ENCODE assay signal across 28 cellular contexts in genomic region chr9:24045150-24045549, GRCh38.
"Had no signal": no experiment of that assay in that cellular context is flagged by ENCODE, and none has a peak within 500 bp of the region (broad histone marks: within the 10 kb centered on the region; RNA-seq: fewer than 3 reads in every experiment).

No MANE protein-coding gene starts in this region.

- H3K27ac ChIP-seq: ascending aorta, cardiac muscle cell, PC-9, SJCRH30, SK-N-MC, WERI-Rb-1 had no signal

- H3K27ac Mint-ChIP-seq: activated CD4-positive, alpha-beta T cell treated with anti-CD3 and anti-CD28 coated beads, Interleukin-2, amount 10 ng/mL, durations not matched to agents 24 days and 14 days; activated CD8-positive, alpha-beta T cell treated with anti-CD3 and anti-CD28 coated beads for 36 hours; activated naive CD4-positive, alpha-beta T cell treated with anti-CD3 and anti-CD28 coated beads, Interleukin-2, amount 50 U/mL, for 24 hours; activated naive CD8-positive, alpha-beta T cell treated with anti-CD3 and anti-CD28 coated beads, Interleukin-2, amount 10 ng/mL, durations not matched to agents 7 days and 5 days; activated T-cell treated with anti-CD3 and anti-CD28 coated beads, Interleukin-2, amount 50 U/mL, for 24 hours; activated T-helper 2 cell treated with anti-CD3 and anti-CD28 coated beads, Interferon-gamma antibody, Interleukin-2, Interleukin-4, amounts not matched to agents 10 μg/mL and 5 μg/mL and 100 μg/mL, durations not matched to agents 14 hours and 24 hours and 36 hours had no signal

- H3K4me3 Mint-ChIP-seq: activated CD4-positive, alpha-beta T cell treated with anti-CD3 and anti-CD28 coated beads, Interleukin-2, amount 10 ng/mL, durations not matched to agents 24 days and 14 days; activated CD8-positive, alpha-beta T cell treated with anti-CD3 and anti-CD28 coated beads for 36 hours; activated naive CD4-positive, alpha-beta T cell treated with anti-CD3 and anti-CD28 coated beads, Interleukin-2, amount 50 U/mL, for 24 hours; activated naive CD8-positive, alpha-beta T cell treated with anti-CD3 and anti-CD28 coated beads, Interleukin-2, amount 10 ng/mL, durations not matched to agents 7 days and 5 days; activated T-cell treated with anti-CD3 and anti-CD28 coated beads, Interleukin-2, amount 50 U/mL, for 24 hours; central memory CD8-positive, alpha-beta T cell had no signal

- H3K4me1 ChIP-seq: ascending aorta, SJCRH30 had no signal

- H3K9me3 ChIP-seq: ascending aorta, SJCRH30 had no signal

- H3K4me3 ChIP-seq: ascending aorta, cardiac muscle cell, PC-9, SJCRH30, SK-N-MC had no signal

- H3K4me1 Mint-ChIP-seq: activated CD4-positive, alpha-beta T cell treated with anti-CD3 and anti-CD28 coated beads, Interleukin-2, amount 10 ng/mL, durations not matched to agents 24 days and 14 days; activated naive CD4-positive, alpha-beta T cell treated with anti-CD3 and anti-CD28 coated beads, Interleukin-2, amount 50 U/mL, for 24 hours; activated naive CD8-positive, alpha-beta T cell treated with anti-CD3 and anti-CD28 coated beads, Interleukin-2, amount 10 ng/mL, durations not matched to agents 7 days and 5 days; central memory CD8-positive, alpha-beta T cell had no signal

- ATAC-seq: activated CD8-positive, alpha-beta T cell treated with anti-CD3 and anti-CD28 coated beads for 36 hours had no signal

- H3K27me3 ChIP-seq: ascending aorta, cardiac muscle cell, SJCRH30 had no signal

- H2AFZ ChIP-seq: PC-9 had no signal

- H3K36me3 Mint-ChIP-seq: activated naive CD4-positive, alpha-beta T cell treated with anti-CD3 and anti-CD28 coated beads, Interleukin-2, amount 50 U/mL, for 24 hours; activated naive CD8-positive, alpha-beta T cell treated with anti-CD3 and anti-CD28 coated beads, Interleukin-2, amount 10 ng/mL, durations not matched to agents 7 days and 5 days had no signal

- DNase-seq: activated CD4-positive, alpha-beta T cell treated with anti-CD3 and anti-CD28 coated beads, Interleukin-2, amount 10 ng/mL, durations not matched to agents 24 days and 14 days; activated CD4-positive, alpha-beta T cell treated with anti-CD3 and anti-CD28 coated beads, Interleukin-2, amount 50 U/mL, for 4 hours; activated CD4-positive, CD25-positive, alpha-beta regulatory T cell; activated CD8-positive, alpha-beta T cell treated with anti-CD3 and anti-CD28 coated beads for 36 hours; activated gamma-delta T cell; activated naive CD4-positive, alpha-beta T cell treated with Interleukin-2 at 50 U/mL for 16 hours; activated naive CD8-positive, alpha-beta T cell treated with anti-CD3 and anti-CD28 coated beads, Interleukin-2, amount 10 ng/mL, durations not matched to agents 7 days and 5 days; activated T-cell treated with anti-CD3 and anti-CD28 coated beads, Interleukin-2, amount 50 U/mL, for 24 hours; amygdala; Kasumi-1; KBM-7; NCI-H1092 treated with DMSO at 0.1 percent for 48 hours; NCI-H1417; NCI-H146; NCI-H187; NCI-H2227 treated with DMSO at 0.1 percent for 48 hours; NCI-H446; NCI-H510A treated with DMSO at 0.1 percent for 48 hours; PC-9; T1000; WERI-Rb-1 had no signal

- H3K36me3 ChIP-seq: ascending aorta, cardiac muscle cell, SJCRH30, WERI-Rb-1 had no signal

- H3K4me2 ChIP-seq: PC-9 had no signal
